In the genomic region with DNA sequence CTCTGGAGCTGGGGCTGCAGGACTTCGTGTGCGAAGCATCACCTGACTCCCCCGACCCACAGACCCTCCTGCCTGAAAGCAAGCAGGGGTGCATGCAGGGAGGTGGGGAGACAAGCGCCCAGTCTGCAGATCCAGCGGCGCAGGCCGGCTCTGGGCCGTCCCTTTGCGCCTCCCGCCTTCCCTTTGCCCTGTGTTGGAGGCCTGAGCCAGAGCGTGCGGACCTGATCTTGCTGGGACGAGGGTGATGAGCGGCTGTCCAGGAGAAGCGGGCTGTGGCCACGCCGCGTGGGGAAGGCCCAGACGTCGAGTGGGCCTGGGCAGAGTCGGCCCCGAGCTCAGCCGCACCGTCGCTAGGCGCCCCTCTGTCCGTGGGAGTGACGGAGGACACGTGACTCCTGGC, we compare ENCODE assay signal across 25 cellular contexts. TPM values are rescaled to one million over a fixed set of nuclear protein-coding genes. Genes with fewer than 3 reads are reported as not detected.
"Had no signal": no experiment of that assay in that cellular context is flagged by ENCODE, and none has a peak within 500 bp of the region (broad histone marks: within the 10 kb centered on the region; RNA-seq: fewer than 3 reads in every experiment).

No MANE protein-coding gene starts in this region.

- ATAC-seq: activated T-cell treated with anti-CD3 and anti-CD28 coated beads, Interleukin-2, amount 50 U/mL, for 72 hours; PC-3; SK-N-SH treated with all-trans-retinoic acid at 6 μM for 48 hours; WTC11 had no signal

- H3K36me3 ChIP-seq: breast epithelium, SJSA1 had no signal

- H3K27me3 ChIP-seq: breast epithelium had no signal

- H3K4me3 ChIP-seq: breast epithelium, SJSA1 had no signal

- H3K27ac ChIP-seq: breast epithelium, SJSA1 had no signal

- DNase-seq: activated CD4-positive, alpha-beta T cell treated with anti-CD3 and anti-CD28 coated beads for 48 hours; activated CD4-positive, alpha-beta T cell treated with anti-CD3 and anti-CD28 coated beads, Interleukin-2, amount 50 U/mL, for 4 hours; activated CD4-positive, CD25-positive, alpha-beta regulatory T cell treated with anti-CD3 and anti-CD28 coated beads, Interleukin-2, amount 50 U/mL, for 72 hours; activated naive CD4-positive, alpha-beta T cell; activated T-cell treated with anti-CD3 and anti-CD28 coated beads, Interleukin-2, amount 50 U/mL, for 72 hours; aorta; caudate nucleus; KG1; NCI-H1092; NCI-H1417 treated with DMSO at 0.1 percent for 48 hours; NCI-H1694; NCI-H2029; NCI-H446; NCI-H524; PC-3; SHP77; SW 1271 had no signal

- H3K9me3 Mint-ChIP-seq: activated naive CD4-positive, alpha-beta T cell treated with anti-CD3 and anti-CD28 coated beads, Interleukin-2, amount 50 U/mL, for 24 hours; activated T-cell treated with anti-CD3 and anti-CD28 coated beads, Interleukin-2, amount 50 U/mL, for 72 hours; activated T-helper 2 cell treated with anti-CD3 and anti-CD28 coated beads, Interferon-gamma antibody, Interleukin-2, Interleukin-4, amounts not matched to agents 10 μg/mL and 5 μg/mL and 100 μg/mL, durations not matched to agents 14 hours and 24 hours and 36 hours; T-helper 1 cell treated with Interleukin-12 subunit alpha and Interleukin-12 subunit beta and Interleukin-4 antibody, amounts not matched to agents 30 μg/mL and 1 μg/mL, for 36 hours; WTC11 had no signal

- H3K27ac Mint-ChIP-seq: activated naive CD4-positive, alpha-beta T cell treated with anti-CD3 and anti-CD28 coated beads, Interleukin-2, amount 50 U/mL, for 24 hours; activated T-cell treated with anti-CD3 and anti-CD28 coated beads, Interleukin-2, amount 50 U/mL, for 72 hours; activated T-helper 2 cell treated with anti-CD3 and anti-CD28 coated beads, Interferon-gamma antibody, Interleukin-2, Interleukin-4, amounts not matched to agents 10 μg/mL and 5 μg/mL and 100 μg/mL, durations not matched to agents 14 hours and 24 hours and 36 hours; T-helper 1 cell treated with Interleukin-12 subunit alpha and Interleukin-12 subunit beta and Interleukin-4 antibody, amounts not matched to agents 30 μg/mL and 1 μg/mL, for 36 hours; WTC11 had no signal

- H3K9me3 ChIP-seq: breast epithelium, SJSA1 had no signal

- H3K4me1 ChIP-seq: breast epithelium, SJSA1 had no signal

- H3K36me3 Mint-ChIP-seq: activated naive CD4-positive, alpha-beta T cell treated with anti-CD3 and anti-CD28 coated beads, Interleukin-2, amount 50 U/mL, for 24 hours; WTC11 had no signal

- H3K27me3 Mint-ChIP-seq: activated naive CD4-positive, alpha-beta T cell treated with anti-CD3 and anti-CD28 coated beads, Interleukin-2, amount 50 U/mL, for 24 hours had no signal

- H3K4me3 Mint-ChIP-seq: activated naive CD4-positive, alpha-beta T cell treated with anti-CD3 and anti-CD28 coated beads, Interleukin-2, amount 50 U/mL, for 24 hours; activated T-cell treated with anti-CD3 and anti-CD28 coated beads, Interleukin-2, amount 50 U/mL, for 72 hours; T-helper 1 cell treated with Interleukin-12 subunit alpha and Interleukin-12 subunit beta and Interleukin-4 antibody, amounts not matched to agents 30 μg/mL and 1 μg/mL, for 36 hours; WTC11 had no signal

RNA-seq across cellular contexts. Expression of a gene that starts 5.3 kb away (rescaled TPM):
- total RNA-seq: activated CD8-positive, alpha-beta memory T cell treated with anti-CD3 and anti-CD28 coated beads for 36 hours; activated T-helper 2 cell treated with anti-CD3 and anti-CD28 coated beads, Interferon-gamma antibody, Interleukin-2, Interleukin-4, amounts not matched to agents 10 μg/mL and 5 μg/mL and 100 μg/mL, durations not matched to agents 14 hours and 24 hours and 36 hours had no signal
